ENCODE assay signal across 18 cellular contexts in genomic region chrX:43269201-43269600, GRCh38.
"Had no signal": no experiment of that assay in that cellular context is flagged by ENCODE, and none has a peak within 500 bp of the region (broad histone marks: within the 10 kb centered on the region; RNA-seq: fewer than 3 reads in every experiment).

No MANE protein-coding gene starts in this region.

- H3K36me3 ChIP-seq: left ventricle myocardium inferior, suprapubic skin, upper lobe of left lung had no signal

- H3K4me1 ChIP-seq: left ventricle myocardium inferior, psoas muscle, suprapubic skin, upper lobe of left lung had no signal

- H3K4me3 ChIP-seq: coronary artery, left ventricle myocardium inferior, psoas muscle, suprapubic skin, upper lobe of left lung had no signal

- H3K27ac ChIP-seq: coronary artery, left ventricle myocardium inferior, psoas muscle, suprapubic skin, upper lobe of left lung had no signal

- ATAC-seq: activated CD4-positive, CD25-positive, alpha-beta regulatory T cell treated with anti-CD3 and anti-CD28 coated beads, Interleukin-2, amount 50 U/mL, for 24 hours; psoas muscle; sciatic nerve had no signal

- H3K27me3 ChIP-seq: suprapubic skin, upper lobe of left lung had no signal

- H3K9me3 ChIP-seq: left ventricle myocardium inferior, psoas muscle, suprapubic skin, upper lobe of left lung had no signal

- FAIRE-seq: keratinocyte had no signal

- DNase-seq: activated CD4-positive, alpha-beta T cell treated with anti-CD3 and anti-CD28 coated beads, Interleukin-2, amount 50 U/mL, for 4 hours; activated effector memory CD4-positive, alpha-beta T cell treated with anti-CD3 and anti-CD28 coated beads, Interleukin-2, amount 50 U/mL, for 16 hours; activated naive CD8-positive, alpha-beta T cell treated with anti-CD3 and anti-CD28 coated beads for 36 hours; activated T-cell treated with anti-CD3 and anti-CD28 coated beads, Interleukin-2, amount 50 U/mL, for 24 hours; aorta; effector memory CD4-positive, alpha-beta T cell; head of caudate nucleus; left ventricle myocardium inferior; mesendoderm; psoas muscle; stimulated activated CD4-positive, alpha-beta T cell treated with anti-CD3 and anti-CD28 coated beads, Interleukin-12 subunit alpha, Interleukin-12 subunit beta, amount 100 ng/mL, for 4 hours; stimulated activated naive CD4-positive, alpha-beta T cell treated with Interleukin-2 at 50 U/mL for 16 hours; upper lobe of left lung had no signal
